32 cellular contexts compared by ENCODE assay signal in genomic region chr4:44663539-44664263, GRCh38. TPM values are rescaled to one million over a fixed set of nuclear protein-coding genes. Genes with fewer than 3 reads are reported as not detected.
"Had no signal": no experiment of that assay in that cellular context is flagged by ENCODE, and none has a peak within 500 bp of the region (broad histone marks: within the 10 kb centered on the region; RNA-seq: fewer than 3 reads in every experiment).

No MANE protein-coding gene starts in this region.

- H3K4me1 ChIP-seq: gastroesophageal sphincter, heart right ventricle, left ventricle myocardium inferior, lower lobe of right lung, parathyroid adenoma, right lobe of liver, tibial nerve, upper lobe of right lung, vagina had no signal

- H3K27ac ChIP-seq: foreskin keratinocyte, gastroesophageal sphincter, heart right ventricle, left ventricle myocardium inferior, lower lobe of right lung, neutrophil, parathyroid adenoma, right lobe of liver, thoracic aorta, tibial nerve, upper lobe of right lung, vagina had no signal

- H3K4me3 Mint-ChIP-seq: naive thymus-derived CD8-positive, alpha-beta T cell; nephron progenitor cell; stimulated activated naive B cell treated with anti-CD40 and anti-IgM and Interleukin-4, amounts not matched to agents 10 μg/mL and 1 μg/mL and 100 μg/mL, for 72 hours; stimulated activated naive CD8-positive, alpha-beta T cell treated with anti-CD3 and anti-CD28 coated beads, Interleukin-15, Interleukin-2, amounts not matched to agents 100 ng/mL and 50 ng/mL, for 24 hours had no signal

- H3K4me1 Mint-ChIP-seq: naive thymus-derived CD8-positive, alpha-beta T cell; nephron progenitor cell; stimulated activated naive B cell treated with anti-CD40 and anti-IgM and Interleukin-4, amounts not matched to agents 10 μg/mL and 1 μg/mL and 100 μg/mL, for 72 hours had no signal

- ATAC-seq: esophagus mucosa; foreskin keratinocyte; gastroesophageal sphincter; heart right ventricle; left colon; lower lobe of right lung; naive thymus-derived CD8-positive, alpha-beta T cell; stimulated activated naive B cell treated with anti-CD40 and anti-IgM and Interleukin-4, amounts not matched to agents 10 μg/mL and 1 μg/mL and 100 μg/mL, for 72 hours; upper lobe of right lung had no signal

- H3K4me3 ChIP-seq: gastroesophageal sphincter, heart right ventricle, left ventricle myocardium inferior, lower lobe of right lung, right lobe of liver, thoracic aorta, tibial nerve, upper lobe of right lung, vagina had no signal

- H3K27ac Mint-ChIP-seq: naive thymus-derived CD8-positive, alpha-beta T cell; nephron progenitor cell; progenitor cell of endocrine pancreas; stimulated activated naive B cell treated with anti-CD40 and anti-IgM and Interleukin-4, amounts not matched to agents 10 μg/mL and 1 μg/mL and 100 μg/mL, for 72 hours; stimulated activated naive CD8-positive, alpha-beta T cell treated with anti-CD3 and anti-CD28 coated beads, Interleukin-15, Interleukin-2, amounts not matched to agents 100 ng/mL and 50 ng/mL, for 24 hours had no signal

- H3K9ac ChIP-seq: parathyroid adenoma had no signal

- H3K9me3 ChIP-seq: gastroesophageal sphincter, heart right ventricle, left ventricle myocardium inferior, lower lobe of right lung, neutrophil, right lobe of liver, thoracic aorta, tibial nerve, upper lobe of right lung, vagina had no signal

- H2AFZ ChIP-seq: parathyroid adenoma had no signal

- DNase-seq: cerebellar nuclear complex; cortex of kidney; effector CD4-positive, alpha-beta T cell; foreskin keratinocyte; glutamatergic neuron; heart right ventricle; hypothalamus; kidney glomerular epithelial cell; left colon; left ventricle myocardium inferior; lower lobe of right lung; naive thymus-derived CD8-positive, alpha-beta T cell; nephron progenitor cell; right lobe of liver; small intestine; stimulated activated CD4-positive, alpha-beta T cell treated with anti-CD3 and anti-CD28 coated beads, Interleukin-15, amount 100 ng/mL, for 24 hours; stimulated activated CD4-positive, alpha-beta T cell treated with anti-CD3 and anti-CD28 coated beads, Interleukin-2, amount 100 ng/mL, for 48 hours; stimulated activated naive B cell treated with anti-CD40 and anti-IgM and Interleukin-4, amounts not matched to agents 10 μg/mL and 1 μg/mL and 100 μg/mL, for 72 hours; upper lobe of right lung had no signal

- H3K27me3 Mint-ChIP-seq: progenitor cell of endocrine pancreas had no signal

- H3K36me3 Mint-ChIP-seq: naive thymus-derived CD8-positive, alpha-beta T cell; stimulated activated naive B cell treated with anti-CD40 and anti-IgM and Interleukin-4, amounts not matched to agents 10 μg/mL and 1 μg/mL and 100 μg/mL, for 72 hours had no signal

- H3K9me3 Mint-ChIP-seq: naive thymus-derived CD8-positive, alpha-beta T cell; nephron progenitor cell; stimulated activated naive B cell treated with anti-CD40 and anti-IgM and Interleukin-4, amounts not matched to agents 10 μg/mL and 1 μg/mL and 100 μg/mL, for 72 hours; stimulated activated naive CD8-positive, alpha-beta T cell treated with anti-CD3 and anti-CD28 coated beads, Interleukin-15, Interleukin-2, amounts not matched to agents 100 ng/mL and 50 ng/mL, for 24 hours had no signal

- H3K36me3 ChIP-seq: gastroesophageal sphincter, heart right ventricle, left ventricle myocardium inferior, lower lobe of right lung, neutrophil, right lobe of liver, thoracic aorta, tibial nerve, upper lobe of right lung, vagina had no signal

- H3K27me3 ChIP-seq: foreskin keratinocyte, gastroesophageal sphincter, heart right ventricle, right lobe of liver, tibial nerve, upper lobe of right lung, vagina had no signal

RNA-seq across cellular contexts. Expression of gene YIPF7, which starts 12.3 kb away (rescaled TPM):
- total RNA-seq: dermis microvascular lymphatic vessel endothelial cell, esophagus mucosa, fibroblast of lung, foreskin keratinocyte, gastroesophageal sphincter, left colon, lower lobe of right lung, mesenteric fat pad, osteoblast, right lobe of liver, thoracic aorta, upper lobe of right lung, vagina had no signal
- polyA plus RNA-seq: fibroblast of lung; foreskin keratinocyte; naive thymus-derived CD8-positive, alpha-beta T cell; small intestine had no signal
